1 cellular context compared by ENCODE assay signal in the genomic region with DNA sequence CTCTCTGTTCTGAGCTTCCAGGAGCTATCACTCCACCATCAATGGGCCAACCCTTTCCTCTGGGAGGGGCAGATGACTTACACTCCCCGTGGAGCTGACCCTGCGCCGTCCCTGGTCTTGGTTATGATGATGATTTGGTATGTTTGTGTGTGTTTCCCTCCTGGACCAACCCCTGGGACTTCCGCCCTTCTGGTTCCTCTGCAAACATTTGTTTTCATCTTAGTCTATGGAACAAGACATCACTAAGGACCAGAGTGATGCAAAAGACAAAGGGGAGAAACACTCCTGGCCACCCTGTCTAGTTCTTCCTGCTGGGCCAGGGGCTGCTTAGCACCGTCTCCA.
TF ChIP-seq lines count a peak whose summit lies in the region.

No MANE protein-coding gene starts in this region.

TF ChIP-seq in IMR-90, 13 proteins besides CTCF, POLR2A, EP300 and RAD21:
- TF ChIP-seq NFE2L2 (IDR thresholded peaks at IDR 0.05; ENCODE audit: low read depth, low read length) = no peak
- no peak for TF ChIP-seq MXI1 (IDR thresholded peaks at IDR 0.05; ENCODE audit: borderline replicate concordance, low read depth, low read length)
- no peak for TF ChIP-seq RCOR1 (IDR thresholded peaks at IDR 0.05; ENCODE audit: insufficient replicate concordance, low read length)
- no peak for TF ChIP-seq FOS (IDR thresholded peaks at IDR 0.05; ENCODE audit: low read depth, low read length)
- no peak for TF ChIP-seq MAFK (IDR thresholded peaks at IDR 0.05; ENCODE audit: low read depth, low read length)
- no peak for TF ChIP-seq CHD1 (IDR thresholded peaks at IDR 0.05; ENCODE audit: low read depth, low read length)
- no peak for TF ChIP-seq CEBPB (IDR thresholded peaks at IDR 0.05; ENCODE audit: low read depth, low read length)
- no peak for TF ChIP-seq RFX5 (IDR thresholded peaks at IDR 0.05; ENCODE audit: low read depth, low read length)
- TF ChIP-seq, protein P1, sequence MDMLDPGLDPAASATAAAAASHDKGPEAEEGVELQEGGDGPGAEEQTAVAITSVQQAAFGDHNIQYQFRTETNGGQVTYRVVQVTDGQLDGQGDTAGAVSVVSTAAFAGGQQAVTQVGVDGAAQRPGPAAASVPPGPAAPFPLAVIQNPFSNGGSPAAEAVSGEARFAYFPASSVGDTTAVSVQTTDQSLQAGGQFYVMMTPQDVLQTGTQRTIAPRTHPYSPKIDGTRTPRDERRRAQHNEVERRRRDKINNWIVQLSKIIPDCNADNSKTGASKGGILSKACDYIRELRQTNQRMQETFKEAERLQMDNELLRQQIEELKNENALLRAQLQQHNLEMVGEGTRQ (IDR thresholded peaks at IDR 0.05; ENCODE audit: low read depth, low read length) = no peak
- TF ChIP-seq, protein P2, sequence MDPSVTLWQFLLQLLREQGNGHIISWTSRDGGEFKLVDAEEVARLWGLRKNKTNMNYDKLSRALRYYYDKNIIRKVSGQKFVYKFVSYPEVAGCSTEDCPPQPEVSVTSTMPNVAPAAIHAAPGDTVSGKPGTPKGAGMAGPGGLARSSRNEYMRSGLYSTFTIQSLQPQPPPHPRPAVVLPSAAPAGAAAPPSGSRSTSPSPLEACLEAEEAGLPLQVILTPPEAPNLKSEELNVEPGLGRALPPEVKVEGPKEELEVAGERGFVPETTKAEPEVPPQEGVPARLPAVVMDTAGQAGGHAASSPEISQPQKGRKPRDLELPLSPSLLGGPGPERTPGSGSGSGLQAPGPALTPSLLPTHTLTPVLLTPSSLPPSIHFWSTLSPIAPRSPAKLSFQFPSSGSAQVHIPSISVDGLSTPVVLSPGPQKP (IDR thresholded peaks at IDR 0.05; ENCODE audit: borderline replicate concordance, low read depth, low read length) = no peak
- TF ChIP-seq BHLHE40 (IDR thresholded peaks at IDR 0.05; ENCODE audit: low read depth, low read length) = no peak
- TF ChIP-seq MAZ (IDR thresholded peaks at IDR 0.05; ENCODE audit: borderline replicate concordance, low read depth, low read length) = no peak
- no peak for TF ChIP-seq SMC3 (IDR thresholded peaks at IDR 0.05; ENCODE audit: low read depth, low read length)
